27 cellular contexts compared by ENCODE assay signal in genomic region chr2:130882991-130883390, GRCh38. TPM values are rescaled to one million over a fixed set of nuclear protein-coding genes. Genes with fewer than 3 reads are reported as not detected.
"Had no signal": no experiment of that assay in that cellular context is flagged by ENCODE, and none has a peak within 500 bp of the region (broad histone marks: within the 10 kb centered on the region; RNA-seq: fewer than 3 reads in every experiment).

No MANE protein-coding gene starts in this region.

- H3K4me3 Mint-ChIP-seq: effector memory CD8-positive, alpha-beta T cell; immature natural killer cell; memory B cell; mesothelial cell of epicardium; naive B cell; natural killer cell treated with Interleukin-12 subunit alpha and Interleukin-12 subunit beta and Interleukin-15 and Interleukin-18, amount 100 ng/mL, for 72 hours; neural crest cell; stimulated activated naive CD8-positive, alpha-beta T cell treated with anti-CD3 and anti-CD28 coated beads, Interleukin-15, amount 100 ng/mL, for 72 hours had no signal

- H3K9me3 ChIP-seq: lower lobe of right lung, mucosa of descending colon, neutrophil, pancreas, right lobe of liver, thyroid gland, vagina had no signal

- H3K27ac Mint-ChIP-seq: effector memory CD8-positive, alpha-beta T cell; memory B cell; mesothelial cell of epicardium; naive B cell; natural killer cell treated with Interleukin-12 subunit alpha and Interleukin-12 subunit beta and Interleukin-15 and Interleukin-18, amount 100 ng/mL, for 72 hours; stimulated activated naive CD8-positive, alpha-beta T cell treated with anti-CD3 and anti-CD28 coated beads, Interleukin-15, amount 100 ng/mL, for 72 hours had no signal

- DNase-seq: cortex of kidney; effector memory CD8-positive, alpha-beta T cell; foreskin melanocyte; hypothalamus; immature natural killer cell; left ventricle myocardium superior; lower lobe of right lung; mucosa of descending colon; naive B cell; pancreas; retina; right lobe of liver; stimulated activated CD4-positive, alpha-beta T cell treated with anti-CD3 and anti-CD28 coated beads, Interleukin-12 subunit alpha, Interleukin-12 subunit beta, amount 100 ng/mL, for 4 hours; stimulated activated CD4-positive, alpha-beta T cell treated with anti-CD3 and anti-CD28 coated beads, Interleukin-1b, Interleukin-23, amount 100 ng/mL, for 48 hours; stimulated activated CD4-positive, alpha-beta T cell treated with anti-CD3 and anti-CD28 coated beads, Interleukin-4, amount 100 ng/mL, for 1 hour; stimulated activated CD8-positive, alpha-beta memory T cell treated with anti-CD3 and anti-CD28 coated beads, Interleukin-4, amount 100 ng/mL, for 48 hours; stimulated activated naive CD8-positive, alpha-beta T cell treated with anti-CD3 and anti-CD28 coated beads, Interleukin-15, amount 100 ng/mL, for 72 hours; thyroid gland; trophoblast cell had no signal

- H3K36me3 ChIP-seq: lower lobe of right lung, neutrophil, pancreas, right lobe of liver, thyroid gland, vagina had no signal

- H3K4me3 ChIP-seq: lower lobe of right lung, mucosa of descending colon, pancreas, right lobe of liver, smooth muscle cell, thyroid gland, vagina had no signal

- H3K9me3 Mint-ChIP-seq: effector memory CD8-positive, alpha-beta T cell; immature natural killer cell; memory B cell; naive B cell; natural killer cell treated with Interleukin-12 subunit alpha and Interleukin-12 subunit beta and Interleukin-15 and Interleukin-18, amount 100 ng/mL, for 72 hours; stimulated activated naive CD8-positive, alpha-beta T cell treated with anti-CD3 and anti-CD28 coated beads, Interleukin-15, amount 100 ng/mL, for 72 hours had no signal

- H3K36me3 Mint-ChIP-seq: immature natural killer cell; memory B cell; mesothelial cell of epicardium; naive B cell; natural killer cell treated with Interleukin-12 subunit alpha and Interleukin-12 subunit beta and Interleukin-15 and Interleukin-18, amount 100 ng/mL, for 72 hours had no signal

- H3K4me1 ChIP-seq: lower lobe of right lung, right lobe of liver, thyroid gland, vagina had no signal

- H3K27me3 ChIP-seq: pancreas, right lobe of liver, thyroid gland, vagina had no signal

- ATAC-seq: effector memory CD8-positive, alpha-beta T cell; left ventricle myocardium superior; lower lobe of right lung; mucosa of descending colon; natural killer cell treated with Interleukin-12 subunit alpha and Interleukin-12 subunit beta and Interleukin-15 and Interleukin-18, amount 100 ng/mL, for 72 hours; pancreas; right lobe of liver; stimulated activated naive CD8-positive, alpha-beta T cell treated with anti-CD3 and anti-CD28 coated beads, Interleukin-15, amount 100 ng/mL, for 72 hours had no signal

- H3K4me2 ChIP-seq: smooth muscle cell had no signal

- H3K27ac ChIP-seq: lower lobe of right lung, neutrophil, pancreas, right lobe of liver, thyroid gland, vagina had no signal

- H3K4me1 Mint-ChIP-seq: immature natural killer cell; memory B cell; mesothelial cell of epicardium; naive B cell; stimulated activated naive CD8-positive, alpha-beta T cell treated with anti-CD3 and anti-CD28 coated beads, Interleukin-15, amount 100 ng/mL, for 72 hours had no signal

RNA-seq across cellular contexts. Expression of gene ARHGEF4, which starts 46.3 kb away (rescaled TPM):
- total RNA-seq: natural killer cell treated with Interleukin-12 subunit alpha and Interleukin-12 subunit beta and Interleukin-15 and Interleukin-18, amount 100 ng/mL, for 72 hours; pulmonary artery endothelial cell had no signal
- polyA plus RNA-seq: immature natural killer cell had no signal
